ENCODE assay signal across 24 cellular contexts in the genomic region with DNA sequence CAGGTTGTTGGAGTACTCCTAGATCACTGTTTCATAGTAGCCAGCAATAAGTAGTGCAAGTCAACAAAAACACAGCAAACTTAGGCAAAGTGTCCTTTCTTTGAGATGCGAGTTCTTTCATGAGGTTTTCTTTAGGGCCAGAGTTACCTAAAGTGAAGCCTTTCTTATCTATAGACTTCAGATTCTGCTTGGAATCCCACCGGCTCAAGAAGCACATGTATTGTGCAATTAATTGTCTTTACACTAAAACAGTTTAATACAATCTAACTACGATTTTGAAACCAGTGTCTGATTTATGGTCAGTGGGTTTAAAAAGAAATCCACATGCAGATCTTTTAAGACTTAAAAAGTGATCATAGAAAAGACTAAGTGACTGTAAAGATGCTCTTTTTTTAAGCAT. TPM values are rescaled to one million over a fixed set of nuclear protein-coding genes. Genes with fewer than 3 reads are reported as not detected.
A peak's percentile ranks its signal among the peaks of the same experiment; 100 is the strongest.
DNase-seq lines count a peak whose midpoint lies in the region; TF ChIP-seq lines count a peak whose summit lies in the region.
"Had no signal": no experiment of that assay in that cellular context is flagged by ENCODE, and none has a peak within 500 bp of the region (broad histone marks: within the 10 kb centered on the region; RNA-seq: fewer than 3 reads in every experiment).

No MANE protein-coding gene starts in this region.

- H3K27ac Mint-ChIP-seq in MCF 10A (ENCODE audit: low read depth, unreplicated experiment) = no peak overlapping the region
- no peak overlapping the region for H3K27ac Mint-ChIP-seq in neural progenitor cell
- H3K27ac Mint-ChIP-seq: activated CD4-positive, alpha-beta T cell treated with anti-CD3 and anti-CD28 coated beads, Interleukin-2, amount 10 ng/mL, durations not matched to agents 7 days and 5 days; activated naive CD4-positive, alpha-beta T cell treated with anti-CD3 and anti-CD28 coated beads, Interleukin-2, amount 50 U/mL, for 72 hours; dendritic cell treated with granulocyte-macrophage colony-stimulating factor and Interleukin-4, amounts not matched to agents 40 ng/mL and 50 ng/mL, for 4 days had no signal

- intact Hi-C loops in MCF 10A (cut with micrococcal nuclease) (no loop called here), breast epithelium (cut with DNase I; ENCODE audit: low total_unique reads) (loop anchor here (2.0 kb wide), 1 partner anchor 77 kb away; no protein-coding TSS in a partner anchor), OCI-LY7 (cut with micrococcal nuclease; ENCODE audit: unreplicated experiment) (loop anchor here (10.0 kb wide), 1 partner anchor 553 kb away; a partner anchor contains a TSS), mammary epithelial cell (cut with micrococcal nuclease) (no loop called here)

- H3K9ac ChIP-seq in mammary epithelial cell (ENCODE audit: insufficient read depth, low read length) (no peak overlapping the region), neural progenitor cell (no peak overlapping the region)

- TF ChIP-seq CTCF in MCF 10A (IDR thresholded peaks at IDR 0.05; ENCODE audit: unreplicated experiment) (no peak), breast epithelium (IDR thresholded peaks at IDR 0.05) (no peak), OCI-LY7 (conservative IDR thresholded peaks at IDR 0.05; ENCODE audit: low read length) (no peak), mammary epithelial cell (conservative IDR thresholded peaks at IDR 0.05 in 1 of 2, IDR thresholded peaks at IDR 0.05 in 1 of 2; ENCODE audit: extremely low read depth in 1 of 2, insufficient read depth in 1 of 2, low read depth in 1 of 2, low read length in 2 of 2) (no peak), neural progenitor cell (IDR thresholded peaks at IDR 0.05) (no peak)

- H3K36me3 Mint-ChIP-seq in MCF 10A (ENCODE audit: insufficient read depth, unreplicated experiment) = peaks cover 10% of the 10 kb centered on the region
- H3K36me3 Mint-ChIP-seq in neural progenitor cell = no peaks in the 10 kb centered on the region

- H3K4me1 Mint-ChIP-seq in MCF 10A (ENCODE audit: insufficient read depth, unreplicated experiment) (peaks cover 47% of the 10 kb centered on the region), neural progenitor cell (peaks cover 24% of the 10 kb centered on the region)

- BruUV-seq in MCF 10A (replicated peaks; lab: Mats Ljungman, UMichigan) = no TSS peak
- no TSS peak for BruUV-seq in OCI-LY7 (replicated peaks; lab: Mats Ljungman, UMichigan)
- BruUV-seq in mammary epithelial cell (replicated peaks; lab: Mats Ljungman, UMichigan) = no TSS peak

- H3K4me3 ChIP-seq in breast epithelium = peak overlapping the region in 1 of 3 donors; percentile 17
- H3K4me3 ChIP-seq in OCI-LY7 (ENCODE audit: low read depth, low read length, poor library complexity, severe bottlenecking) = peak overlapping the region; percentile 86
- no peak overlapping the region for H3K4me3 ChIP-seq in mammary epithelial cell (replicated peaks in 1 of 3; ENCODE audit: insufficient read depth in 1 of 3, low read depth in 2 of 3, low read length in 3 of 3)
- no peak overlapping the region for H3K4me3 ChIP-seq in neural progenitor cell
- H3K4me3 ChIP-seq: esophagus squamous epithelium, smooth muscle cell, transverse colon had no signal

- H3K4me1 ChIP-seq in breast epithelium = peaks cover 0 to 9% of the 10 kb centered on the region in 2 donors
- peaks cover 39% of the 10 kb centered on the region for H3K4me1 ChIP-seq in OCI-LY7 (ENCODE audit: insufficient read depth, low read length, poor library complexity, severe bottlenecking)
- peaks cover 19% of the 10 kb centered on the region for H3K4me1 ChIP-seq in mammary epithelial cell (ENCODE audit: insufficient read depth, low read length)
- peaks cover 32% of the 10 kb centered on the region for H3K4me1 ChIP-seq in neural progenitor cell

- DNase-seq in MCF 10A (ENCODE audit: unreplicated experiment) = no peak
- DNase-seq in breast epithelium (ENCODE audit: low spot score in 2 of 2) = no peak
- no peak for DNase-seq in OCI-LY7 (ENCODE audit: low spot score)
- no peak for DNase-seq in mammary epithelial cell
- DNase-seq in neural progenitor cell (ENCODE audit: low spot score) = no peak
- DNase-seq in middle frontal gyrus (ENCODE audit: extremely low spot score, low spot score) = no peak
- DNase-seq in effector CD4-positive, alpha-beta T cell = no peak
- DNase-seq in activated T-cell treated with anti-CD3 and anti-CD28 coated beads, Interleukin-2, amount 50 U/mL, for 48 hours = no peak
- DNase-seq: activated CD4-positive, alpha-beta T cell treated with anti-CD3 and anti-CD28 coated beads, Interleukin-2, amount 10 ng/mL, durations not matched to agents 7 days and 5 days; aorta; caudate nucleus; DMS153; esophagus squamous epithelium; hippocampal formation; mesendoderm; NCI-H2107; NCI-H446; stimulated activated CD4-positive, alpha-beta T cell treated with anti-CD3 and anti-CD28 coated beads, Interleukin-1b, Interleukin-23, amount 100 ng/mL, for 48 hours; T-helper 9 cell; transverse colon; WERI-Rb-1 had no signal

- TF ChIP-seq POLR2A in breast epithelium (IDR thresholded peaks at IDR 0.05) = no peak

- CTCF ChIA-PET in MCF 10A (lab: Yijun Ruan, JAX) (interaction anchor here (0.7 to 8.5 kb wide), 13 partner anchors 9 to 330 kb away, joined by 3 to 89 read pairs (median 5); a partner anchor contains a TSS), OCI-LY7 (lab: Charles Lee; ENCODE audit: unreplicated experiment) (no interaction called here), mammary epithelial cell (lab: Charles Lee; ENCODE audit: low non-redundant PET) (interaction anchor here (0.8 kb wide), 1 partner anchor 28 kb away, joined by 10 read pairs; no protein-coding TSS in a partner anchor)

- 89% methylated on average over 3 of the region's 3 CpGs for WGBS in mammary epithelial cell (ENCODE audit: low coverage, missing lambda C conversion rate)

- H3K4me3 Mint-ChIP-seq in MCF 10A (ENCODE audit: unreplicated experiment) (peak overlapping the region; percentile 88), neural progenitor cell (no peak overlapping the region)
- H3K4me3 Mint-ChIP-seq: activated CD4-positive, alpha-beta T cell treated with anti-CD3 and anti-CD28 coated beads, Interleukin-2, amount 10 ng/mL, durations not matched to agents 7 days and 5 days; dendritic cell treated with granulocyte-macrophage colony-stimulating factor and Interleukin-4, amounts not matched to agents 40 ng/mL and 50 ng/mL, for 4 days had no signal

- POLR2A ChIA-PET in MCF 10A (lab: Yijun Ruan, JAX) = interaction anchor here (0.5 to 10.9 kb wide), 11 partner anchors 9 to 573 kb away, joined by 3 to 147 read pairs (median 4); a partner anchor contains a TSS
- POLR2A ChIA-PET in OCI-LY7 (lab: Charles Lee) = interaction anchor here (0.5 to 0.7 kb wide), 2 partner anchors 18 to 32 kb away, joined by 3 to 8 read pairs; no protein-coding TSS in a partner anchor

- peak overlapping the region; percentile 78 for H3K4me2 ChIP-seq in OCI-LY7 (ENCODE audit: low read length)
- H3K4me2 ChIP-seq in mammary epithelial cell (ENCODE audit: insufficient read depth, low read depth, low read length) = peak overlapping the region; percentile 100
- H3K4me2 ChIP-seq in neural progenitor cell = peak overlapping the region; percentile 20
- H3K4me2 ChIP-seq: smooth muscle cell had no signal

- no peaks in the 10 kb centered on the region for H3K9me3 Mint-ChIP-seq in MCF 10A (ENCODE audit: unreplicated experiment)
- H3K9me3 Mint-ChIP-seq in neural progenitor cell = no peaks in the 10 kb centered on the region
- H3K9me3 Mint-ChIP-seq: activated CD4-positive, alpha-beta T cell treated with anti-CD3 and anti-CD28 coated beads, Interleukin-2, amount 10 ng/mL, durations not matched to agents 7 days and 5 days; activated naive CD4-positive, alpha-beta T cell treated with anti-CD3 and anti-CD28 coated beads, Interleukin-2, amount 50 U/mL, for 72 hours; dendritic cell treated with granulocyte-macrophage colony-stimulating factor and Interleukin-4, amounts not matched to agents 40 ng/mL and 50 ng/mL, for 4 days had no signal

- no peak overlapping the region for H2AFZ ChIP-seq in OCI-LY7 (ENCODE audit: low read length)
- no peak overlapping the region for H2AFZ ChIP-seq in mammary epithelial cell (ENCODE audit: low read depth, low read length)
- H2AFZ ChIP-seq in neural progenitor cell (replicated peaks) = no peak overlapping the region

- peaks cover 25% of the 10 kb centered on the region for H4K20me1 ChIP-seq in OCI-LY7 (ENCODE audit: insufficient read depth, low read length)
- no peaks in the 10 kb centered on the region for H4K20me1 ChIP-seq in mammary epithelial cell (ENCODE audit: insufficient read depth, low read length)
- peaks cover 26% of the 10 kb centered on the region for H4K20me1 ChIP-seq in neural progenitor cell (ENCODE audit: low read depth)

- H3K79me2 ChIP-seq in OCI-LY7 (ENCODE audit: insufficient read depth, low read depth, low read length) = peaks cover 57% of the 10 kb centered on the region
- H3K79me2 ChIP-seq in mammary epithelial cell (ENCODE audit: insufficient read depth, low read length) = peaks cover 83% of the 10 kb centered on the region
- H3K79me2 ChIP-seq in neural progenitor cell (ENCODE audit: low read depth) = peaks cover 11% of the 10 kb centered on the region

- no peaks in the 10 kb centered on the region for H3K27me3 ChIP-seq in breast epithelium
- no peaks in the 10 kb centered on the region for H3K27me3 ChIP-seq in mammary epithelial cell (ENCODE audit: insufficient read depth, low read length)
- H3K27me3 ChIP-seq in neural progenitor cell = peaks cover 64% of the 10 kb centered on the region
- H3K27me3 ChIP-seq: esophagus squamous epithelium, transverse colon had no signal

- H3K27me3 Mint-ChIP-seq in MCF 10A (ENCODE audit: insufficient read depth, unreplicated experiment) = no peaks in the 10 kb centered on the region
- peaks cover 5% of the 10 kb centered on the region for H3K27me3 Mint-ChIP-seq in neural progenitor cell (ENCODE audit: insufficient read depth, low read depth)

- dilution Hi-C loops in mammary epithelial cell (cut with HindIII; ENCODE audit: low sequenced_read_pairs) = no loop called here

- H3K9me2 ChIP-seq in OCI-LY7 (ENCODE audit: insufficient read depth, low read length) = no peaks in the 10 kb centered on the region

- in situ Hi-C loops in mammary epithelial cell (cut with MboI; ENCODE audit: low sequenced_read_pairs in 2 of 2) = no loop called here

- peaks cover 26% of the 10 kb centered on the region for H3F3A ChIP-seq in neural progenitor cell (ENCODE audit: low read depth)

- H3K36me3 ChIP-seq in breast epithelium = no peaks in the 10 kb centered on the region
- H3K36me3 ChIP-seq in OCI-LY7 (ENCODE audit: insufficient read depth, low read length) = peaks cover 10% of the 10 kb centered on the region
- H3K36me3 ChIP-seq in mammary epithelial cell (ENCODE audit: insufficient read depth, low read length) = no peaks in the 10 kb centered on the region
- no peaks in the 10 kb centered on the region for H3K36me3 ChIP-seq in neural progenitor cell
- H3K36me3 ChIP-seq: esophagus squamous epithelium, transverse colon had no signal

- H3K9me3 ChIP-seq in breast epithelium (no peaks in the 10 kb centered on the region), OCI-LY7 (ENCODE audit: low read length) (no peaks in the 10 kb centered on the region), mammary epithelial cell (replicated peaks; ENCODE audit: insufficient read depth, low read length) (no peaks in the 10 kb centered on the region), neural progenitor cell (ENCODE audit: low read depth) (no peaks in the 10 kb centered on the region)
- H3K9me3 ChIP-seq: esophagus squamous epithelium, transverse colon had no signal

- no peak overlapping the region for H3K27ac ChIP-seq in breast epithelium
- no peak overlapping the region for H3K27ac ChIP-seq in OCI-LY7 (ENCODE audit: low read depth, low read length, poor library complexity, severe bottlenecking)
- no peak overlapping the region for H3K27ac ChIP-seq in mammary epithelial cell (ENCODE audit: insufficient read depth, low read depth, low read length)
- no peak overlapping the region for H3K27ac ChIP-seq in neural progenitor cell
- H3K27ac ChIP-seq: esophagus squamous epithelium, transverse colon, WERI-Rb-1 had no signal

RNA-seq across cellular contexts. Expression of a gene that starts 3.6 kb away (rescaled TPM):
- 20.1 and 24.6 TPM in 2 replicates for total RNA-seq in MCF 10A (2022)
- 10 to 100 TPM; 27.9 to 33.8 (median 30.1) TPM for total RNA-seq in breast epithelium
- total RNA-seq in OCI-LY7 (2014; rRNA removed; shearing (Covaris generic)) = 19.3 and 19.7 TPM in 2 replicates
- 19.0 and 20.7 TPM in 2 replicates for total RNA-seq in OCI-LY7 (2022)
- 10 to 100 TPM; 10.8 to 15.2 TPM for total RNA-seq in mammary epithelial cell
- polyA plus RNA-seq in mammary epithelial cell = 3.3 TPM
- polyA minus RNA-seq in mammary epithelial cell = 5.6 TPM
- total RNA-seq in neural progenitor cell (ENCODE audit: low replicate concordance) = 2.5 and 2.6 TPM in 2 replicates

RNA-seq across cellular contexts. Expression of a gene that starts 8.2 kb away (rescaled TPM):
- 7.5 and 8.3 TPM in 2 replicates for total RNA-seq in MCF 10A (2022)
- total RNA-seq in breast epithelium = 10 to 100 TPM; 19.0 to 23.1 (median 21.8) TPM
- 3.0 and 3.3 TPM in 2 replicates for total RNA-seq in OCI-LY7 (2014; rRNA removed; shearing (Covaris generic))
- total RNA-seq in OCI-LY7 (2022) = 4.9 and 5.5 TPM in 2 replicates
- 1 to 10 TPM; 3.4 to 4.5 TPM for total RNA-seq in mammary epithelial cell
- polyA plus RNA-seq in mammary epithelial cell = 0.62 TPM
- polyA minus RNA-seq in mammary epithelial cell = 4.4 TPM
- 0.59 and 1.6 TPM in 2 replicates for total RNA-seq in neural progenitor cell (ENCODE audit: low replicate concordance)

RNA-seq across cellular contexts. Expression of a gene that starts 57.5 kb away (rescaled TPM):
- total RNA-seq in MCF 10A (2022) (59.4 and 105 TPM in 2 replicates), breast epithelium (100 to 1,000 TPM in 1 of 3 donors, 10 to 100 TPM in 2; 56.5 to 108 (median 76.0) TPM), OCI-LY7 (2022) (21.4 and 23.8 TPM in 2 replicates), mammary epithelial cell (10 to 100 TPM; 27.5 to 31.7 TPM), neural progenitor cell (ENCODE audit: low replicate concordance) (8.9 and 19.8 TPM in 2 replicates)
- 11.4 and 36.7 TPM in 2 replicates for total RNA-seq in OCI-LY7 (2014; rRNA removed; shearing (Covaris generic))
- 32.6 TPM for polyA plus RNA-seq in mammary epithelial cell
- 36.9 TPM for polyA minus RNA-seq in mammary epithelial cell

Comparison
In these comparisons a context has a peak if more than half of its experiments do, and no peak if none do; other contexts are left out.
1. intact Hi-C loops: an anchor here in breast epithelium (2.0 kb wide) and OCI-LY7 (10.0 kb wide); none called in MCF 10A and mammary epithelial cell.
2. H3K4me2 ChIP-seq: peak in every context shown above with its lines; median percentile 100 in mammary epithelial cell; 78 in OCI-LY7; 20 in neural progenitor cell.